In genomic region chr2:222817628-222818027, GRCh38 we compare ENCODE assay signal across 22 cellular contexts.
"Had no signal": no experiment of that assay in that cellular context is flagged by ENCODE, and none has a peak within 500 bp of the region (broad histone marks: within the 10 kb centered on the region; RNA-seq: fewer than 3 reads in every experiment).

No MANE protein-coding gene starts in this region.

- DNase-seq: activated CD4-positive, alpha-beta T cell treated with anti-CD3 and anti-CD28 coated beads, Interleukin-2, amount 50 U/mL, for 4 hours; activated CD8-positive, alpha-beta memory T cell treated with anti-CD3 and anti-CD28 coated beads for 24 hours; activated CD8-positive, alpha-beta memory T cell treated with anti-CD3 and anti-CD28 coated beads, Interleukin-2, amount 50 U/mL, for 4 hours; activated naive CD4-positive, alpha-beta T cell; activated T-cell treated with anti-CD3 and anti-CD28 coated beads, Interleukin-2, amount 50 U/mL, for 24 hours; colonic mucosa; dorsolateral prefrontal cortex; effector memory CD8-positive, alpha-beta T cell; glutamatergic neuron; midbrain; natural killer cell; psoas muscle; stimulated activated CD4-positive, alpha-beta T cell treated with anti-CD3 and anti-CD28 coated beads, Interleukin-4, amount 100 ng/mL, for 24 hours; stimulated activated naive CD4-positive, alpha-beta T cell treated with Interleukin-2 at 50 U/mL for 16 hours had no signal

- H3K4me1 Mint-ChIP-seq: natural killer cell, WTC11 had no signal

- H3K9me3 Mint-ChIP-seq: activated T-cell treated with anti-CD3 and anti-CD28 coated beads, Interleukin-2, amount 50 U/mL, for 24 hours; activated T-helper 2 cell treated with anti-CD3 and anti-CD28 coated beads, Interferon-gamma antibody, Interleukin-2, Interleukin-4, amounts not matched to agents 10 μg/mL and 5 μg/mL and 100 μg/mL, durations not matched to agents 14 hours and 24 hours and 36 hours; effector memory CD8-positive, alpha-beta T cell; natural killer cell had no signal

- H3K9me3 ChIP-seq: colonic mucosa, psoas muscle, right atrium auricular region, thoracic aorta, vagina had no signal

- H3K27ac ChIP-seq: colonic mucosa, dorsolateral prefrontal cortex, hepatocyte, psoas muscle, right atrium auricular region, thoracic aorta, vagina had no signal

- H3K27me3 ChIP-seq: colonic mucosa, dorsolateral prefrontal cortex, hepatocyte, right atrium auricular region, vagina had no signal

- H3K36me3 ChIP-seq: colonic mucosa, right atrium auricular region, thoracic aorta, vagina had no signal

- H3K4me1 ChIP-seq: colonic mucosa, psoas muscle, right atrium auricular region, vagina had no signal

- H3K4me3 ChIP-seq: colonic mucosa, dorsolateral prefrontal cortex, hepatocyte, psoas muscle, right atrium auricular region, thoracic aorta, vagina had no signal

- H3K4me3 Mint-ChIP-seq: activated naive CD8-positive, alpha-beta T cell; activated T-cell treated with anti-CD3 and anti-CD28 coated beads, Interleukin-2, amount 50 U/mL, for 24 hours; effector memory CD8-positive, alpha-beta T cell; natural killer cell; type B pancreatic cell; WTC11 had no signal

- H3K27ac Mint-ChIP-seq: activated naive CD8-positive, alpha-beta T cell; activated T-cell treated with anti-CD3 and anti-CD28 coated beads, Interleukin-2, amount 50 U/mL, for 24 hours; activated T-helper 2 cell treated with anti-CD3 and anti-CD28 coated beads, Interferon-gamma antibody, Interleukin-2, Interleukin-4, amounts not matched to agents 10 μg/mL and 5 μg/mL and 100 μg/mL, durations not matched to agents 14 hours and 24 hours and 36 hours; effector memory CD8-positive, alpha-beta T cell; natural killer cell; type B pancreatic cell; WTC11 had no signal

- H3K27me3 Mint-ChIP-seq: activated naive CD8-positive, alpha-beta T cell had no signal

- H3K36me3 Mint-ChIP-seq: activated naive CD8-positive, alpha-beta T cell; natural killer cell; type B pancreatic cell had no signal
